In genomic region chr1:36450919-36451305, GRCh38 we compare ENCODE assay signal across 10 cellular contexts. TPM values are rescaled to one million over a fixed set of nuclear protein-coding genes. Genes with fewer than 3 reads are reported as not detected.
DNase-seq lines count a peak whose midpoint lies in the region; ATAC-seq and TF ChIP-seq lines count a peak whose summit lies in the region.
"Had no signal": no experiment of that assay in that cellular context is flagged by ENCODE, and none has a peak within 500 bp of the region (broad histone marks: within the 10 kb centered on the region; RNA-seq: fewer than 3 reads in every experiment).

No MANE protein-coding gene starts in this region.

- no peak for TF ChIP-seq EP300 in upper lobe of left lung (IDR thresholded peaks at IDR 0.05)

- peak overlapping the region; percentile 99 for H3K9ac ChIP-seq in mesenchymal stem cell (ENCODE audit: low read length)

- H3K79me1 ChIP-seq in mesenchymal stem cell (replicated peaks; ENCODE audit: low read length, poor library complexity, severe bottlenecking): peaks cover 9% of the 10 kb centered on the region

- H2BK12ac ChIP-seq in mesenchymal stem cell (ENCODE audit: low read length in 2 of 2): no peak overlapping the region

- no peak overlapping the region for H3K14ac ChIP-seq in mesenchymal stem cell (ENCODE audit: low read length in 2 of 2)

- TF ChIP-seq CTCF in cardiac fibroblast (IDR thresholded peaks at IDR 0.05; ENCODE audit: low read depth, low read length): no peak
- no peak for TF ChIP-seq CTCF in upper lobe of left lung (IDR thresholded peaks at IDR 0.05)

- H3K4me3 ChIP-seq in cardiac fibroblast (replicated peaks in 1 of 2; ENCODE audit: low read depth in 2 of 2, low read length in 2 of 2) (peak overlapping the region; percentile 59 to 72), mesenchymal stem cell (ENCODE audit: insufficient read depth in 1 of 2, low read depth in 1 of 2, low read length in 2 of 2) (peak overlapping the region; percentile 61 to 95), upper lobe of left lung (peak overlapping the region; percentile 47 to 71 (median 62))

- no peaks in the 10 kb centered on the region for H3K9me3 ChIP-seq in mesenchymal stem cell (ENCODE audit: control insufficient read depth, low read length)
- no peaks in the 10 kb centered on the region for H3K9me3 ChIP-seq in upper lobe of left lung

- H4K91ac ChIP-seq in mesenchymal stem cell (ENCODE audit: low read length): no peak overlapping the region

- no peaks in the 10 kb centered on the region for H3K9me3 Mint-ChIP-seq in activated T-cell treated with anti-CD3 and anti-CD28 coated beads, Interleukin-2, amount 50 U/mL, for 72 hours

- H3K27me3 ChIP-seq in mesenchymal stem cell (ENCODE audit: control insufficient read depth in 1 of 2, insufficient read depth in 1 of 2, low read length in 2 of 2): no peaks in the 10 kb centered on the region
- H3K27me3 ChIP-seq in upper lobe of left lung: no peaks in the 10 kb centered on the region

- H3K4me1 Mint-ChIP-seq in activated T-cell treated with anti-CD3 and anti-CD28 coated beads, Interleukin-2, amount 50 U/mL, for 72 hours (ENCODE audit: low read depth): peaks cover 20% of the 10 kb centered on the region

- peak overlapping the region; percentile 49 for H3K4me2 ChIP-seq in mesenchymal stem cell (ENCODE audit: low read length, poor library complexity, severe bottlenecking)

- TF ChIP-seq POLR2A in upper lobe of left lung (IDR thresholded peaks at IDR 0.05): no peak

- peaks cover 0 to 8% of the 10 kb centered on the region in 2 donors for H3K36me3 Mint-ChIP-seq in activated T-cell treated with anti-CD3 and anti-CD28 coated beads, Interleukin-2, amount 50 U/mL, for 72 hours (ENCODE audit: insufficient read depth in 2 of 2)

- peak overlapping the region; percentile 30 for H2AFZ ChIP-seq in mesenchymal stem cell (ENCODE audit: low read depth, low read length)

- WGBS in mesenchymal stem cell: 68% methylated on average over 18 of the region's 18 CpGs
- WGBS in upper lobe of left lung, 2 donors: 32 to 53% methylated on average over 18 of the region's 18 CpGs

- H2BK120ac ChIP-seq in mesenchymal stem cell (ENCODE audit: low read depth, low read length): peak overlapping the region; percentile 27

- no peak for DNase-seq in activated T-cell treated with anti-CD3 and anti-CD28 coated beads, Interleukin-2, amount 50 U/mL, for 72 hours
- DNase-seq in activated T-cell treated with anti-CD3 and anti-CD28 coated beads for 4 hours: no peak
- no peak for DNase-seq in cardiac fibroblast (ENCODE audit: low read depth in 2 of 2)
- DNase-seq in mesenchymal stem cell: no peak
- DNase-seq in upper lobe of left lung: no peak
- DNase-seq in glomerular visceral epithelial cell (ENCODE audit: extremely low spot score): no peak
- no peak for DNase-seq in NCI-H510A (lab: John Stamatoyannopoulos, UW)
- DNase-seq in NCI-H2196 treated with DMSO at 0.1 percent for 48 hours (lab: John Stamatoyannopoulos, UW; ENCODE audit: unreplicated experiment): no peak

- peak overlapping the region in 1 of 2 experiments; percentile 98 for H3K4ac ChIP-seq in mesenchymal stem cell (ENCODE audit: low read depth in 1 of 2, low read length in 2 of 2)

- ATAC-seq in activated T-cell treated with anti-CD3 and anti-CD28 coated beads, Interleukin-2, amount 50 U/mL, for 72 hours (replicated peaks in 1 of 2): no peak
- peak in 1 of 2 donors; percentile 4 for ATAC-seq in upper lobe of left lung (ENCODE audit: low FRiP score in 2 of 2)

- no peaks in the 10 kb centered on the region for H3K27me3 Mint-ChIP-seq in activated T-cell treated with anti-CD3 and anti-CD28 coated beads, Interleukin-2, amount 50 U/mL, for 72 hours (ENCODE audit: low read depth)

- no peak overlapping the region for H3K27ac Mint-ChIP-seq in activated T-cell treated with anti-CD3 and anti-CD28 coated beads, Interleukin-2, amount 50 U/mL, for 72 hours

- H3K27ac ChIP-seq in mesenchymal stem cell (ENCODE audit: low read length, poor library complexity, severe bottlenecking) (peak overlapping the region; percentile 65), upper lobe of left lung (peak overlapping the region; percentile 93 to 98 (median 95))

- H3K23ac ChIP-seq in mesenchymal stem cell (ENCODE audit: low read length in 2 of 2): no peak overlapping the region

- peaks cover 14 to 26% of the 10 kb centered on the region in 2 experiments for H3K36me3 ChIP-seq in mesenchymal stem cell (ENCODE audit: control insufficient read depth in 1 of 2, insufficient read depth in 2 of 2, low read depth in 1 of 2, low read length in 2 of 2)
- H3K36me3 ChIP-seq in upper lobe of left lung: peaks cover 0 to 18% (median 16%) of the 10 kb centered on the region in 4 donors

- H3K4me3 Mint-ChIP-seq in activated T-cell treated with anti-CD3 and anti-CD28 coated beads, Interleukin-2, amount 50 U/mL, for 72 hours: peak overlapping the region; percentile 84 to 91

- H2BK5ac ChIP-seq in mesenchymal stem cell (ENCODE audit: low read depth, low read length, poor library complexity, severe bottlenecking): no peak overlapping the region

- peak overlapping the region; percentile 59 to 94 for H3K18ac ChIP-seq in mesenchymal stem cell (ENCODE audit: low read depth in 1 of 2, low read length in 2 of 2)

- H2BK15ac ChIP-seq in mesenchymal stem cell (ENCODE audit: low read depth, poor library complexity, severe bottlenecking): no peak overlapping the region

- peak overlapping the region; percentile 97 for H4K8ac ChIP-seq in mesenchymal stem cell (ENCODE audit: low read length)

- no peak overlapping the region for H2AK5ac ChIP-seq in mesenchymal stem cell (ENCODE audit: low read length, severe bottlenecking)

- peaks cover 5% of the 10 kb centered on the region for H3K4me1 ChIP-seq in mesenchymal stem cell (ENCODE audit: control insufficient read depth, insufficient read depth, low read depth, low read length)
- H3K4me1 ChIP-seq in upper lobe of left lung: peaks cover 4 to 12% (median 9%) of the 10 kb centered on the region in 4 donors

RNA-seq across cellular contexts. Expression of gene OSCP1, which starts 0.7 kb away (rescaled TPM):
- total RNA-seq in activated T-cell treated with anti-CD3 and anti-CD28 coated beads, Interleukin-2, amount 50 U/mL, for 72 hours: 1 to 10 TPM; 1.4 to 2.1 TPM
- 5.3 TPM for polyA plus RNA-seq in mesenchymal stem cell (2013, experiment 1 of 2)
- 4.7 TPM for polyA plus RNA-seq in mesenchymal stem cell (2013, experiment 2 of 2)
- total RNA-seq in upper lobe of left lung: 10 to 100 TPM; 11.8 to 28.2 (median 13.6) TPM

RNA-seq across cellular contexts. Expression of gene MRPS15, which starts 13.3 kb away (rescaled TPM):
- total RNA-seq in activated T-cell treated with anti-CD3 and anti-CD28 coated beads, Interleukin-2, amount 50 U/mL, for 72 hours: 10 to 100 TPM; 71.7 to 74.5 TPM
- 129 TPM for polyA plus RNA-seq in mesenchymal stem cell (2013, experiment 1 of 2)
- polyA plus RNA-seq in mesenchymal stem cell (2013, experiment 2 of 2): 133 TPM
- 10 to 100 TPM; 43.0 to 83.6 (median 66.1) TPM for total RNA-seq in upper lobe of left lung

RNA-seq across cellular contexts. Expression of gene CSF3R, which starts 31.8 kb away (rescaled TPM):
- under 1 TPM; 0.30 to 0.79 TPM for total RNA-seq in activated T-cell treated with anti-CD3 and anti-CD28 coated beads, Interleukin-2, amount 50 U/mL, for 72 hours
- 0.08 TPM for polyA plus RNA-seq in mesenchymal stem cell (2013, experiment 1 of 2)
- 0.11 TPM for polyA plus RNA-seq in mesenchymal stem cell (2013, experiment 2 of 2)
- total RNA-seq in upper lobe of left lung: 100 to 1,000 TPM; 192 to 851 (median 261) TPM
- total RNA-seq: glomerular endothelial cell, LHCN-M2 had no signal

RNA-seq across cellular contexts. Expression of gene LSM10, which starts 53.2 kb away (rescaled TPM):
- total RNA-seq in activated T-cell treated with anti-CD3 and anti-CD28 coated beads, Interleukin-2, amount 50 U/mL, for 72 hours: 10 to 100 TPM; 56.5 to 66.2 TPM
- polyA plus RNA-seq in mesenchymal stem cell (2013, experiment 1 of 2): 62.4 TPM
- polyA plus RNA-seq in mesenchymal stem cell (2013, experiment 2 of 2): 61.1 TPM
- total RNA-seq in upper lobe of left lung: 10 to 100 TPM; 19.1 to 54.6 (median 35.8) TPM

Comparison
In these comparisons a context has a peak if more than half of its experiments do, and no peak if none do; other contexts are left out.
1. RNA of gene OSCP1, which starts 0.7 kb away (total RNA-seq): 11.8 to 28.2 TPM in upper lobe of left lung; 1.4 to 2.1 TPM in activated T-cell treated with anti-CD3 and anti-CD28 coated beads, Interleukin-2, amount 50 U/mL, for 72 hours; every median in the first group is over 4 times any median in the second.
2. RNA of gene CSF3R, which starts 31.8 kb away (total RNA-seq): 192 to 851 TPM in upper lobe of left lung; 0.30 to 0.79 TPM in activated T-cell treated with anti-CD3 and anti-CD28 coated beads, Interleukin-2, amount 50 U/mL, for 72 hours; every median in the first group is over 100 times any median in the second.
3. Peak in every context shown above with its lines, with median percentiles within 50 percentile points of each other: H3K4me3 ChIP-seq.